ENCODE assay signal across 8 cellular contexts in genomic region chr2:231514225-231514950, GRCh38. TPM values are rescaled to one million over a fixed set of nuclear protein-coding genes. Genes with fewer than 3 reads are reported as not detected.
DNase-seq lines count a peak whose midpoint lies in the region; ATAC-seq and TF ChIP-seq lines count a peak whose summit lies in the region.

No MANE protein-coding gene starts in this region.

- peak overlapping the region; percentile 89 for H3K4me3 Mint-ChIP-seq in chondrocyte (ENCODE audit: unreplicated experiment)

- TF ChIP-seq CTCF in chondrocyte (IDR thresholded peaks at IDR 0.05): no peak

- ATAC-seq in HG03432 (IDR thresholded peaks at IDR 0.05; ENCODE audit: unreplicated experiment): peak; percentile 99

- H3K9me3 Mint-ChIP-seq in chondrocyte (ENCODE audit: low read depth): no peaks in the 10 kb centered on the region

- H3K36me3 Mint-ChIP-seq in chondrocyte (ENCODE audit: low read depth): no peaks in the 10 kb centered on the region

- peak; percentile 87 for TF ChIP-seq POLR2A in GM19193 (IDR thresholded peaks at IDR 0.05; ENCODE audit: extremely low read depth, insufficient read depth, insufficient read length)

- peaks cover 17% of the 10 kb centered on the region for H3K4me1 Mint-ChIP-seq in chondrocyte (ENCODE audit: low read depth)

- peak; percentile 98 for DNase-seq in Ammon's horn (ENCODE audit: low spot score)
- peak; percentile 97 for DNase-seq in NCI-H460 (ENCODE audit: extremely low read depth, low read depth)
- DNase-seq in activated CD4-positive, alpha-beta T cell treated with anti-CD3 and anti-CD28 coated beads for 24 hours (ENCODE audit: low read depth in 2 of 2): peak; percentile 93 to 94
- DNase-seq in chondrocyte (ENCODE audit: low spot score): peak; percentile 98
- peak; percentile 95 for DNase-seq in kidney glomerular epithelial cell (lab: John Stamatoyannopoulos, UW)
- peak; percentile 97 to 98 for DNase-seq in stimulated activated CD4-positive, alpha-beta T cell treated with anti-CD3 and anti-CD28 coated beads, Interleukin-15, amount 100 ng/mL, for 48 hours (ENCODE audit: low read depth in 2 of 2)

- peak overlapping the region; percentile 97 for H3K27ac Mint-ChIP-seq in chondrocyte (ENCODE audit: unreplicated experiment)

- H3K27me3 Mint-ChIP-seq in chondrocyte (ENCODE audit: low read depth): no peaks in the 10 kb centered on the region

RNA-seq across cellular contexts. Expression of gene NMUR1, which starts 15.9 kb away (rescaled TPM):
- not detected in 2 replicates for total RNA-seq in NCI-H460 (2014; rRNA removed; shearing (Covaris generic))
- 0.07 and 0.30 TPM in 2 replicates for polyA plus RNA-seq in NCI-H460 (2014; cell fraction: nucleus; rRNA removed)
- 0.10 TPM in 1 of 3 replicates, not detected in the others for total RNA-seq in chondrocyte

RNA-seq across cellular contexts. Expression of gene NCL, which starts 50.1 kb away (rescaled TPM):
- 339 and 396 TPM in 2 replicates for total RNA-seq in NCI-H460 (2014; rRNA removed; shearing (Covaris generic))
- polyA plus RNA-seq in NCI-H460 (2014; cell fraction: nucleus; rRNA removed): 185 and 195 TPM in 2 replicates
- 298 to 471 TPM (median 302 TPM) in 3 replicates for total RNA-seq in chondrocyte

Comparison
In these comparisons a context has a peak if more than half of its experiments do, and no peak if none do; other contexts are left out.
1. Peak in every context shown above with its lines: DNase-seq and ATAC-seq.